Comparison of ENCODE assay signal across 11 cellular contexts in the genomic region with DNA sequence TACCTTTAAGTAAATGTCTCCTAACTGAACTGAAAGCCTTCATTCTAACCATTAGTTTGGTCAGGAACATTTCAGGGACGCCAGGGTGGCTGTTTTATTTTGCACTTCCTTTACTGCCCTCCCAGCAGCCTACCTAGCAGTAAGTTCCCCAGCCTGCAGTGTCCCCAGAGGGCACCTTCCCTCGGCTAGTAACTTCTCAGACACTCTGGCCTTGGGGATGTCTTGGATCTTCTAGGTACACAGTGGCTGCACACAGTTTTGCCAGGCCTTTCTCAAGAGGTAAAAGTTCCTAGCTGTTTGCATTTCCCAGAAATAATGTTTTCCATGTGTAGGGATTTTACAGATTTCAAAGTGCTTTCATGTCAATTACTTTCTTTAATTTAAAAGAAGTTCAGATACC. TPM values are rescaled to one million over a fixed set of nuclear protein-coding genes. Genes with fewer than 3 reads are reported as not detected.
A peak's percentile ranks its signal among the peaks of the same experiment; 100 is the strongest.
DNase-seq lines count a peak whose midpoint lies in the region; ATAC-seq, FAIRE-seq and TF ChIP-seq lines count a peak whose summit lies in the region.
"Had no signal": no experiment of that assay in that cellular context is flagged by ENCODE, and none has a peak within 500 bp of the region (broad histone marks: within the 10 kb centered on the region; RNA-seq: fewer than 3 reads in every experiment).

No MANE protein-coding gene starts in this region.

- peak; percentile 7 for DNase-seq in SKM-1 treated with dmso at 0.1 percent for 144 hours (lab: John Stamatoyannopoulos, UW; ENCODE audit: unreplicated experiment)
- DNase-seq in SKM-1 (lab: John Stamatoyannopoulos, UW; ENCODE audit: unreplicated experiment) = no peak
- DNase-seq in H1 (ENCODE audit: low read depth in 1 of 2, low spot score in 2 of 2) = no peak
- DNase-seq in upper lobe of right lung = no peak
- DNase-seq in midbrain (lab: John Stamatoyannopoulos, UW) = no peak
- DNase-seq in activated CD4-positive, alpha-beta T cell treated with anti-CD3 and anti-CD28 coated beads for 36 hours = no peak
- DNase-seq: NCI-H1417 treated with DMSO at 0.1 percent for 48 hours had no signal

- H3K56ac ChIP-seq in H1 (replicated peaks; ENCODE audit: insufficient read length, low read depth, low read length) = no peak overlapping the region

- H3K27me3 Mint-ChIP-seq in activated CD4-positive, alpha-beta T cell treated with anti-CD3 and anti-CD28 coated beads for 36 hours = peaks cover 30% of the 10 kb centered on the region

- TF ChIP-seq EP300 in H1 (IDR thresholded peaks at IDR 0.05; ENCODE audit: borderline replicate concordance in 1 of 2, low read depth in 2 of 2, low read length in 2 of 2) = no peak

- TF ChIP-seq CTCF in H1 (IDR thresholded peaks at IDR 0.05; ENCODE audit: control extremely low read depth in 1 of 3, insufficient read depth in 1 of 3, low read depth in 1 of 3, low read length in 3 of 3) = no peak
- no peak for TF ChIP-seq CTCF in upper lobe of right lung (IDR thresholded peaks at IDR 0.05)

- H3K27ac Mint-ChIP-seq in activated CD4-positive, alpha-beta T cell treated with anti-CD3 and anti-CD28 coated beads for 36 hours = no peak overlapping the region

- TF ChIP-seq RAD21 in H1 (IDR thresholded peaks at IDR 0.05 in 1 of 2, conservative IDR thresholded peaks at IDR 0.05 in 1 of 2; ENCODE audit: low read depth in 2 of 2, low read length in 2 of 2) = 0 out of 4 replicates have a peak, but pooled peaks of 1 of the 2 experiments have one; percentile 0

- no peaks in the 10 kb centered on the region for H3K9me3 Mint-ChIP-seq in activated CD4-positive, alpha-beta T cell treated with anti-CD3 and anti-CD28 coated beads for 36 hours (ENCODE audit: low read depth)

- H3K4me1 ChIP-seq in H1 (replicated peaks in 1 of 4; ENCODE audit: control insufficient read depth in 3 of 4, insufficient read depth in 4 of 4, low read length in 3 of 4) (peaks cover 0 to 4% (median 3%) of the 10 kb centered on the region in 4 experiments; a peak in 5 of 7 replicates), mucosa of rectum (ENCODE audit: control insufficient read depth in 2 of 2, insufficient read depth in 2 of 2, low read length in 2 of 2) (no peaks in the 10 kb centered on the region), upper lobe of right lung (no peaks in the 10 kb centered on the region)
- H3K4me1 ChIP-seq: upper lobe of left lung had no signal

- H4K5ac ChIP-seq in H1 (ENCODE audit: insufficient read length, low read depth, low read length) = no peak overlapping the region

- TF ChIP-seq POLR2A in H1 (IDR thresholded peaks at IDR 0.05; ENCODE audit: control extremely low read depth in 1 of 2, low read depth in 2 of 2, low read length in 2 of 2) = no peak

- no peak overlapping the region for H4K91ac ChIP-seq in H1 (replicated peaks; ENCODE audit: insufficient read length, low read length)

- H2BK120ac ChIP-seq in H1 (replicated peaks; ENCODE audit: low read depth, low read length) = no peak overlapping the region

- H2AFZ ChIP-seq in H1 (ENCODE audit: low read length) = peak overlapping the region; percentile 52

- no peak overlapping the region for H3K4ac ChIP-seq in H1 (replicated peaks; ENCODE audit: insufficient read length, low read depth, low read length)

- H3K79me1 ChIP-seq in H1 (ENCODE audit: low read depth, low read length) = no peaks in the 10 kb centered on the region

- intact Hi-C loops in upper lobe of right lung (cut with DNase I) = no loop called here
- intact Hi-C loops in activated CD4-positive, alpha-beta T cell treated with anti-CD3 and anti-CD28 coated beads for 36 hours (cut with DNase I, micrococcal nuclease) = no loop called here

- H2BK20ac ChIP-seq in H1 (ENCODE audit: low read length) = no peak overlapping the region

- FAIRE-seq in H1 (lab: Jason Lieb, UNC) = no peak
- FAIRE-seq: GM18507 had no signal

- no peaks in the 10 kb centered on the region for H3K36me3 Mint-ChIP-seq in activated CD4-positive, alpha-beta T cell treated with anti-CD3 and anti-CD28 coated beads for 36 hours (ENCODE audit: low read depth)

- no peak overlapping the region for H2BK12ac ChIP-seq in H1 (ENCODE audit: low read depth, low read length)

- no peak overlapping the region for H3K14ac ChIP-seq in H1 (ENCODE audit: insufficient read length)

- POLR2A ChIA-PET in H1 (lab: Charles Lee; ENCODE audit: partially characterized antibody) = interaction anchor here (0.8 kb wide), 1 partner anchor 16 kb away, joined by 3 read pairs; no protein-coding TSS in a partner anchor
- POLR2A ChIA-PET in activated CD4-positive, alpha-beta T cell treated with anti-CD3 and anti-CD28 coated beads for 36 hours (lab: Charles Lee) = no interaction called here

- WGBS in H1 (ENCODE audit: extremely low coverage in 1 of 2, insufficient coverage in 1 of 2, insufficient read length in 1 of 2, insufficient replicate concordance in 2 of 2, low coverage in 1 of 2, low lambda C conversion rate in 2 of 2, missing lambda C conversion rate in 1 of 2), 2 experiments = 38% methylated on average over 2 of the region's 2 CpGs; no CpG with 5 or more reads in 1 of the 2 experiments

- H2BK15ac ChIP-seq in H1 (ENCODE audit: low read length) = no peak overlapping the region

- H3K9me3 ChIP-seq in H1 (ENCODE audit: insufficient read depth in 2 of 2, low read depth in 1 of 2, low read length in 1 of 2) (no peaks in the 10 kb centered on the region), mucosa of rectum (ENCODE audit: control insufficient read depth in 2 of 2, low read length in 2 of 2) (no peaks in the 10 kb centered on the region), upper lobe of right lung (no peaks in the 10 kb centered on the region)
- H3K9me3 ChIP-seq: upper lobe of left lung had no signal

- peak overlapping the region; percentile 66 to 83 for H3K4me2 ChIP-seq in H1 (ENCODE audit: insufficient read depth in 1 of 2, low read depth in 2 of 2, low read length in 2 of 2)

- H4K20me1 ChIP-seq in H1 (replicated peaks in 1 of 2; ENCODE audit: control insufficient read depth in 1 of 2, insufficient read depth in 2 of 2, low read length in 2 of 2) = no peaks in the 10 kb centered on the region

- H3K36me3 ChIP-seq in H1 (ENCODE audit: control insufficient read depth in 2 of 4, insufficient read depth in 4 of 4, low read length in 3 of 4) (no peaks in the 10 kb centered on the region), mucosa of rectum (ENCODE audit: control insufficient read depth in 2 of 2, insufficient read depth in 2 of 2, low read length in 2 of 2) (no peaks in the 10 kb centered on the region), upper lobe of right lung (no peaks in the 10 kb centered on the region)
- H3K36me3 ChIP-seq: upper lobe of left lung had no signal

- ATAC-seq in upper lobe of right lung (no peak), GM19324 (IDR thresholded peaks at IDR 0.05; ENCODE audit: low FRiP score, unreplicated experiment) (no peak)
- ATAC-seq in activated CD4-positive, alpha-beta T cell treated with anti-CD3 and anti-CD28 coated beads for 36 hours = no peak

- H3K23ac ChIP-seq in H1 (ENCODE audit: insufficient read length) = no peak overlapping the region

- H3K4me3 ChIP-seq in H1 (ENCODE audit: extremely low read depth in 1 of 4, insufficient read depth in 2 of 4, low read depth in 3 of 4, low read length in 4 of 4) (peak overlapping the region; percentile 38 to 61 (median 48); a peak in 5 of 8 replicates), mucosa of rectum (ENCODE audit: low read length in 2 of 2) (no peak overlapping the region), upper lobe of right lung (peak overlapping the region; percentile 52)

- H3K79me2 ChIP-seq in H1 (ENCODE audit: control insufficient read depth in 1 of 2, insufficient read depth in 2 of 2, low read length in 2 of 2) = no peaks in the 10 kb centered on the region

- peaks cover 4% of the 10 kb centered on the region for H3K4me1 Mint-ChIP-seq in activated CD4-positive, alpha-beta T cell treated with anti-CD3 and anti-CD28 coated beads for 36 hours

- no peak overlapping the region for H3K4me3 Mint-ChIP-seq in activated CD4-positive, alpha-beta T cell treated with anti-CD3 and anti-CD28 coated beads for 36 hours

- H3K27ac ChIP-seq in H1 (ENCODE audit: low read depth, low read length) (no peak overlapping the region), mucosa of rectum (ENCODE audit: low read depth in 2 of 2, low read length in 2 of 2) (peak overlapping the region; percentile 16 to 21), upper lobe of right lung (peak overlapping the region; percentile 9)

- no peak overlapping the region for H4K8ac ChIP-seq in H1 (ENCODE audit: extremely low read depth, insufficient read depth, low read length)

- H2AK5ac ChIP-seq in H1 (ENCODE audit: low read depth, low read length) = no peak overlapping the region

- H2BK5ac ChIP-seq in H1 (ENCODE audit: low read depth, low read length) = no peak overlapping the region

- CTCF ChIA-PET in H1 (lab: Charles Lee; ENCODE audit: partially characterized antibody) = interaction anchor here (0.6 to 0.9 kb wide), 2 partner anchors 35 to 361 kb away, joined by 3 to 7 read pairs; no protein-coding TSS in a partner anchor
- CTCF ChIA-PET in activated CD4-positive, alpha-beta T cell treated with anti-CD3 and anti-CD28 coated beads for 36 hours (lab: Charles Lee) = interaction anchor here (0.7 kb wide), 1 partner anchor 636 kb away, joined by 3 read pairs; no protein-coding TSS in a partner anchor

- H3K23me2 ChIP-seq in H1 (ENCODE audit: low read depth, low read length) = peaks cover 3% of the 10 kb centered on the region; the same call in 1 of the 2 replicates

- no peak overlapping the region for H3K18ac ChIP-seq in H1 (ENCODE audit: extremely low read depth, low read length)

- no peaks in the 10 kb centered on the region for H3K27me3 ChIP-seq in H1 (replicated peaks in 1 of 4; ENCODE audit: control insufficient read depth in 3 of 4, extremely low read depth in 1 of 4, insufficient read depth in 3 of 4, low read length in 3 of 4)
- H3K27me3 ChIP-seq in mucosa of rectum (ENCODE audit: control insufficient read depth in 2 of 2, insufficient read depth in 2 of 2, low read length in 2 of 2) = peaks cover 0 to 6% of the 10 kb centered on the region in 2 donors
- no peaks in the 10 kb centered on the region for H3K27me3 ChIP-seq in upper lobe of right lung
- H3K27me3 ChIP-seq: upper lobe of left lung had no signal

- no peak overlapping the region for H3K9ac ChIP-seq in H1 (replicated peaks in 1 of 4; ENCODE audit: extremely low read depth in 1 of 4, low read depth in 3 of 4, low read length in 3 of 4)
- no peak overlapping the region for H3K9ac ChIP-seq in mucosa of rectum (ENCODE audit: low read depth in 1 of 2, low read length in 2 of 2)

RNA-seq across cellular contexts. Expression of a gene that starts 0.4 kb away (rescaled TPM):
- total RNA-seq in H1 (2021; fragmentation: NEBNext Ultra II Directional; extraction: Animal tissue kit (Norgen Biotek cat#: 25700)) = 3.6 and 3.8 TPM in 2 replicates
- 1.3 and 2.4 TPM in 2 replicates for polyA plus RNA-seq in H1 (2011; rRNA removed)
- 1.5 TPM for polyA plus RNA-seq in H1 (2011; cell fraction: cytosol; rRNA removed)
- polyA plus RNA-seq in H1 (2011; cell fraction: nucleus; rRNA removed) = 2.8 TPM
- polyA plus RNA-seq in H1 (2012, experiment 1 of 2) = 1.2 to 1.5 TPM (median 1.4 TPM) in 4 replicates
- polyA plus RNA-seq in H1 (2012, experiment 2 of 2) = 0.07 TPM
- 6.7 TPM for polyA plus RNA-seq in H1 (2013, experiment 1 of 2)
- 6.0 TPM for polyA plus RNA-seq in H1 (2013, experiment 2 of 2)
- 5.3 and 6.2 TPM in 2 replicates for polyA minus RNA-seq in H1 (2011; rRNA and poly(A)+ RNA removed)
- 1.9 TPM for polyA minus RNA-seq in H1 (2011; cell fraction: cytosol; rRNA and poly(A)+ RNA removed)
- polyA minus RNA-seq in H1 (2011; cell fraction: nucleus; rRNA and poly(A)+ RNA removed) = 9.7 TPM
- 42.1 TPM for total RNA-seq in upper lobe of right lung
- under 1 TPM; 0.65 to 0.80 TPM for total RNA-seq in activated CD4-positive, alpha-beta T cell treated with anti-CD3 and anti-CD28 coated beads for 36 hours

Comparison
In these comparisons a context has a peak if more than half of its experiments do, and no peak if none do; other contexts are left out.
1. H3K4me3 ChIP-seq: peak in H1 (4 of 4) and upper lobe of right lung (single experiment); none in mucosa of rectum (0 of 2).